Comparison of ENCODE assay signal across 11 cellular contexts in genomic region chr6:56795852-56796532, GRCh38.
DNase-seq lines count a peak whose midpoint lies in the region; ATAC-seq and FAIRE-seq lines count a peak whose summit lies in the region.
"Had no signal": no experiment of that assay in that cellular context is flagged by ENCODE, and none has a peak within 500 bp of the region (broad histone marks: within the 10 kb centered on the region; RNA-seq: fewer than 3 reads in every experiment).

No MANE protein-coding gene starts in this region.

- peak overlapping the region; percentile 47 for H3K27ac Mint-ChIP-seq in dendritic cell treated with granulocyte-macrophage colony-stimulating factor and Interleukin-4, amounts not matched to agents 40 ng/mL and 50 ng/mL, for 4 days

- H3K27me3 Mint-ChIP-seq in dendritic cell treated with granulocyte-macrophage colony-stimulating factor and Interleukin-4, amounts not matched to agents 40 ng/mL and 50 ng/mL, for 4 days: no peaks in the 10 kb centered on the region

- no peak for FAIRE-seq in frontal cortex (lab: Jason Lieb, UNC)
- FAIRE-seq: K562 had no signal

- no peaks in the 10 kb centered on the region for H3K36me3 ChIP-seq in skeletal muscle satellite cell (ENCODE audit: insufficient read depth, low read length)

- peaks cover 48% of the 10 kb centered on the region for H3K4me1 ChIP-seq in skeletal muscle satellite cell (ENCODE audit: control insufficient read depth, insufficient read depth, low read length)

- no peaks in the 10 kb centered on the region for H3K9me3 Mint-ChIP-seq in dendritic cell treated with granulocyte-macrophage colony-stimulating factor and Interleukin-4, amounts not matched to agents 40 ng/mL and 50 ng/mL, for 4 days

- H3K4me3 Mint-ChIP-seq in dendritic cell treated with granulocyte-macrophage colony-stimulating factor and Interleukin-4, amounts not matched to agents 40 ng/mL and 50 ng/mL, for 4 days: no peak overlapping the region

- H3K9me3 ChIP-seq in skeletal muscle satellite cell (replicated peaks; ENCODE audit: low read length): no peaks in the 10 kb centered on the region

- intact Hi-C loops in dendritic cell treated with granulocyte-macrophage colony-stimulating factor and Interleukin-4, amounts not matched to agents 40 ng/mL and 50 ng/mL, for 4 days (cut with micrococcal nuclease): no loop called here

- no peaks in the 10 kb centered on the region for H3K27me3 ChIP-seq in skeletal muscle satellite cell (ENCODE audit: control insufficient read depth, insufficient read depth, low read length)
- H3K27me3 ChIP-seq: dorsolateral prefrontal cortex had no signal

- peaks cover 8% of the 10 kb centered on the region for H3K4me1 Mint-ChIP-seq in dendritic cell treated with granulocyte-macrophage colony-stimulating factor and Interleukin-4, amounts not matched to agents 40 ng/mL and 50 ng/mL, for 4 days (ENCODE audit: low read depth)

- H3K4me2 ChIP-seq in skeletal muscle satellite cell (ENCODE audit: low read length): peak overlapping the region; percentile 34

- H3K9ac ChIP-seq in skeletal muscle satellite cell (ENCODE audit: low read depth, low read length): no peak overlapping the region

- DNase-seq in DMS53 (lab: John Stamatoyannopoulos, UW) (peak; percentile 23), DMS53 treated with DMSO at 0.1 percent for 48 hours (lab: John Stamatoyannopoulos, UW; ENCODE audit: unreplicated experiment) (no peak), frontal cortex (ENCODE audit: low spot score in 2 of 2) (no peak), NCI-H2196 (lab: John Stamatoyannopoulos, UW; ENCODE audit: unreplicated experiment) (no peak)
- DNase-seq: dorsolateral prefrontal cortex, NCI-H510A had no signal

- no peaks in the 10 kb centered on the region for H3K36me3 Mint-ChIP-seq in dendritic cell treated with granulocyte-macrophage colony-stimulating factor and Interleukin-4, amounts not matched to agents 40 ng/mL and 50 ng/mL, for 4 days (ENCODE audit: low read depth)

- H3K4me3 ChIP-seq in skeletal muscle satellite cell (ENCODE audit: low read length): no peak overlapping the region
- H3K4me3 ChIP-seq: dorsolateral prefrontal cortex, K562 had no signal

- ATAC-seq in HG03432 (IDR thresholded peaks at IDR 0.05; ENCODE audit: unreplicated experiment) (peak; percentile 60), GM19351 (IDR thresholded peaks at IDR 0.05; ENCODE audit: unreplicated experiment) (no peak)
- ATAC-seq: K562 had no signal
